Comparison of ENCODE assay signal across 11 cellular contexts in the genomic region with DNA sequence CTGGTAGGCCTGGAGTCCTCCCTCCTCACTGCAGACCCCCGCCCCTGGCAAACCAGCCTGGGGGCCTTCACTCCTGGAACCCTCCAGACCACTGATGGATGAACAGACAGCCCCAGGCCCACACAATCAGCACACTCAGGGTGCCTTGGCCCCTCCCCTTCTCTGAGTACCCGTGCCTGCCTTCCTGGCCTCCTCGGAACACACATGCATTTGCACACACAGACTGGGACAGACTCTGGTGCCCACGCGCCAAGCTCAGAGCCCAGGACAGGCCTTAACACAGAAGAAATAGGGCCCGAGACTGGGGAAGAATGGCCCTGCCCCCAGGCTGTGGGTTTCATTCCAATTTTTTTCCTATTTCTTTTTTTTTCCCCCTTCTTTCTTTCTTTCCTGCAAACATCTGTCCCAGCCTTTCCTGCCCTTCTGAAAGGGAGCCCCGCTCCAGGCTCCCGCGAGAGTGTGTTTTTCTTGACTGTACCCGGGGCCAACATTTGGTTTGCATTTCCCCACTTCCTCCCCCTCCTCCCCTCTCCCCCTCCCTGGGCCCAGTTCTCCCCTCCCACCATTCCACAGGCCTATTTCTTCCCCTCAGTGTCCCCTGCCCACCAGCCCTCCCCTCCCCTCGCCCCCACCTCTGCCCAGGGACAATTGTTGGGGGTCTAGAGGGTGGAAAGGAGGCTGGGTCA. TPM values are rescaled to one million over a fixed set of nuclear protein-coding genes. Genes with fewer than 3 reads are reported as not detected.
DNase-seq lines count a peak whose midpoint lies in the region; ATAC-seq and TF ChIP-seq lines count a peak whose summit lies in the region.
"Had no signal": no experiment of that assay in that cellular context is flagged by ENCODE, and none has a peak within 500 bp of the region (broad histone marks: within the 10 kb centered on the region; RNA-seq: fewer than 3 reads in every experiment).

No MANE protein-coding gene starts in this region.

- H3K4me3 ChIP-seq in ascending aorta, result peak overlapping the region; percentile 57 to 69
- peak overlapping the region in 2 of 3 donors; percentile 22 to 23 for H3K4me3 ChIP-seq in skeletal muscle tissue (ENCODE audit: low read length in 3 of 3)

- no peak overlapping the region for H3K27ac Mint-ChIP-seq in activated naive CD4-positive, alpha-beta T cell treated with anti-CD3 and anti-CD28 coated beads, Interleukin-2, amount 10 ng/mL, durations not matched to agents 7 days and 5 days

- POLR2A ChIA-PET in GM10248 (lab: Yijun Ruan, JAX), result no interaction called here

- TF ChIP-seq CTCF in ascending aorta (IDR thresholded peaks at IDR 0.05) (no peak), GM10248 (IDR thresholded peaks at IDR 0.05; ENCODE audit: control extremely low read depth, extremely low read depth, low read depth, missing control alignments) (no peak)

- H3K9me3 ChIP-seq in ascending aorta (no peaks in the 10 kb centered on the region), skeletal muscle tissue (ENCODE audit: control insufficient read depth in 3 of 3, low read length in 3 of 3) (no peaks in the 10 kb centered on the region)
- H3K9me3 ChIP-seq: neutrophil had no signal

- H3K27me3 Mint-ChIP-seq in activated naive CD4-positive, alpha-beta T cell treated with anti-CD3 and anti-CD28 coated beads, Interleukin-2, amount 10 ng/mL, durations not matched to agents 7 days and 5 days, result peaks cover 34% of the 10 kb centered on the region

- H3K4me3 Mint-ChIP-seq in activated naive CD4-positive, alpha-beta T cell treated with anti-CD3 and anti-CD28 coated beads, Interleukin-2, amount 10 ng/mL, durations not matched to agents 7 days and 5 days, result no peak overlapping the region

- DNase-seq in EH (ENCODE audit: low read depth), result peak; percentile 84
- peak in 1 of 2 donors; percentile 72 for DNase-seq in ascending aorta (ENCODE audit: low spot score in 2 of 2)
- DNase-seq in left ventricle myocardium superior, result peak; percentile 77
- no peak for DNase-seq in activated naive CD4-positive, alpha-beta T cell (lab: John Stamatoyannopoulos, UW)
- DNase-seq in activated naive CD4-positive, alpha-beta T cell treated with anti-CD3 and anti-CD28 coated beads, Interleukin-2, amount 10 ng/mL, durations not matched to agents 7 days and 5 days, result no peak
- DNase-seq in GM10248 (ENCODE audit: extremely low spot score), result no peak
- DNase-seq: DMS79, NCI-H2029 treated with DMSO at 0.1 percent for 48 hours had no signal

- H3K4me1 Mint-ChIP-seq in activated naive CD4-positive, alpha-beta T cell treated with anti-CD3 and anti-CD28 coated beads, Interleukin-2, amount 10 ng/mL, durations not matched to agents 7 days and 5 days, result no peaks in the 10 kb centered on the region

- CTCF ChIA-PET in activated naive CD4-positive, alpha-beta T cell treated with anti-CD3 and anti-CD28 coated beads, Interleukin-2, amount 10 ng/mL, durations not matched to agents 7 days and 5 days (lab: Charles Lee), result interaction anchor here (0.6 to 1.3 kb wide), 2 partner anchors 10 to 14 kb away, joined by 3 read pairs; no protein-coding TSS in a partner anchor
- CTCF ChIA-PET in GM10248 (lab: Yijun Ruan, JAX), result interaction anchor here (1.8 to 2.1 kb wide), 2 partner anchors 9 to 14 kb away, joined by 3 to 5 read pairs; no protein-coding TSS in a partner anchor

- no peaks in the 10 kb centered on the region for H3K36me3 ChIP-seq in ascending aorta
- H3K36me3 ChIP-seq in skeletal muscle tissue (ENCODE audit: control insufficient read depth in 3 of 3, insufficient read depth in 3 of 3, low read length in 3 of 3), result peaks cover 0 to 3% (median 0%) of the 10 kb centered on the region in 3 donors
- H3K36me3 ChIP-seq: neutrophil had no signal

- ATAC-seq in left ventricle myocardium superior (peak; percentile 67), HG02763 (IDR thresholded peaks at IDR 0.05; ENCODE audit: unreplicated experiment) (no peak)

- peak overlapping the region in 1 of 3 donors; percentile 54 for H3K9ac ChIP-seq in skeletal muscle tissue (ENCODE audit: low read depth in 1 of 3, low read length in 3 of 3)

- H3K4me1 ChIP-seq in ascending aorta (peaks cover 10 to 56% of the 10 kb centered on the region in 2 donors), skeletal muscle tissue (ENCODE audit: control insufficient read depth in 3 of 3, insufficient read depth in 3 of 3, low read length in 3 of 3) (peaks cover 25 to 45% (median 41%) of the 10 kb centered on the region in 3 donors)

- H3K27ac ChIP-seq in ascending aorta, result peak overlapping the region; percentile 89 to 91
- peak overlapping the region; percentile 54 for H3K27ac ChIP-seq in skeletal muscle tissue (ENCODE audit: low read depth, low read length)
- H3K27ac ChIP-seq: neutrophil had no signal

- no peaks in the 10 kb centered on the region for H3K27me3 ChIP-seq in ascending aorta
- H3K27me3 ChIP-seq in skeletal muscle tissue (ENCODE audit: control insufficient read depth in 3 of 3, insufficient read depth in 3 of 3, low read length in 3 of 3), result no peaks in the 10 kb centered on the region

- no peaks in the 10 kb centered on the region for H3K36me3 Mint-ChIP-seq in activated naive CD4-positive, alpha-beta T cell treated with anti-CD3 and anti-CD28 coated beads, Interleukin-2, amount 10 ng/mL, durations not matched to agents 7 days and 5 days

- intact Hi-C loops in ascending aorta (cut with DNase I), result no loop called here
- intact Hi-C loops in left ventricle myocardium superior (cut with micrococcal nuclease), result no loop called here

- H3K9me3 Mint-ChIP-seq in activated naive CD4-positive, alpha-beta T cell treated with anti-CD3 and anti-CD28 coated beads, Interleukin-2, amount 10 ng/mL, durations not matched to agents 7 days and 5 days, result no peaks in the 10 kb centered on the region

RNA-seq across cellular contexts. Expression of a gene that starts 0.6 kb away (rescaled TPM):
- total RNA-seq in ascending aorta, result 1,334 TPM
- 783 TPM for total RNA-seq in left ventricle myocardium superior
- total RNA-seq in skeletal muscle tissue, result 73.1 TPM

Comparison
In these comparisons a context has a peak if more than half of its experiments do, and no peak if none do; other contexts are left out.
1. DNase-seq: peak in EH (single experiment) and left ventricle myocardium superior (single experiment); none in activated naive CD4-positive, alpha-beta T cell (0 of 4), activated naive CD4-positive, alpha-beta T cell treated with anti-CD3 and anti-CD28 coated beads, Interleukin-2, amount 10 ng/mL, durations not matched to agents 7 days and 5 days (single experiment) and GM10248 (single experiment).
2. RNA of a gene that starts 0.6 kb away (total RNA-seq): 1,334 TPM in ascending aorta (single experiment) and 783 TPM in left ventricle myocardium superior (single experiment); 73.1 TPM in skeletal muscle tissue (single experiment); every median in the first group is over 10 times any median in the second.